Comparison of ENCODE assay signal across 1 cellular context in the genomic region with DNA sequence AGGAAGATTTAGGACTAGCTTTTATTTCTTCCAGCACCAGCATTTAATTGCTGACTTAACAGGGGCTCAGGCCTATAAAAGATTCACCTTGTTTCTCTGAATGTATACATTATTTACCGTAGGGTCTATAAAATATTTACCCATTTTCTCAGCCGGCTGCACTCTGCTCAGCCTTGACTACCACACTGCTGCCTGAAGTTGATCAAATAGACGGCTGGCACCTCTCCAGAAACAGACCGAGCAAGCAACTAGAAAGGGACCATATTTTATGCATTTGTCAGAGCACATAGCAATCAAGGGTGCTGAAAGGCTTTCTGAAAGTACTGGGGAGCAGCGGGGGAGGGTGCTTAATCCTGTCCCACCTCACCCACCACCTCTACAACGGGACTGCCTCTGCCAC.
TF ChIP-seq lines count a peak whose summit lies in the region.

No MANE protein-coding gene starts in this region.

TF ChIP-seq in GM23338, 12 proteins besides CTCF, POLR2A, EP300 and RAD21 (continued from another document):
- TF ChIP-seq, protein P1, sequence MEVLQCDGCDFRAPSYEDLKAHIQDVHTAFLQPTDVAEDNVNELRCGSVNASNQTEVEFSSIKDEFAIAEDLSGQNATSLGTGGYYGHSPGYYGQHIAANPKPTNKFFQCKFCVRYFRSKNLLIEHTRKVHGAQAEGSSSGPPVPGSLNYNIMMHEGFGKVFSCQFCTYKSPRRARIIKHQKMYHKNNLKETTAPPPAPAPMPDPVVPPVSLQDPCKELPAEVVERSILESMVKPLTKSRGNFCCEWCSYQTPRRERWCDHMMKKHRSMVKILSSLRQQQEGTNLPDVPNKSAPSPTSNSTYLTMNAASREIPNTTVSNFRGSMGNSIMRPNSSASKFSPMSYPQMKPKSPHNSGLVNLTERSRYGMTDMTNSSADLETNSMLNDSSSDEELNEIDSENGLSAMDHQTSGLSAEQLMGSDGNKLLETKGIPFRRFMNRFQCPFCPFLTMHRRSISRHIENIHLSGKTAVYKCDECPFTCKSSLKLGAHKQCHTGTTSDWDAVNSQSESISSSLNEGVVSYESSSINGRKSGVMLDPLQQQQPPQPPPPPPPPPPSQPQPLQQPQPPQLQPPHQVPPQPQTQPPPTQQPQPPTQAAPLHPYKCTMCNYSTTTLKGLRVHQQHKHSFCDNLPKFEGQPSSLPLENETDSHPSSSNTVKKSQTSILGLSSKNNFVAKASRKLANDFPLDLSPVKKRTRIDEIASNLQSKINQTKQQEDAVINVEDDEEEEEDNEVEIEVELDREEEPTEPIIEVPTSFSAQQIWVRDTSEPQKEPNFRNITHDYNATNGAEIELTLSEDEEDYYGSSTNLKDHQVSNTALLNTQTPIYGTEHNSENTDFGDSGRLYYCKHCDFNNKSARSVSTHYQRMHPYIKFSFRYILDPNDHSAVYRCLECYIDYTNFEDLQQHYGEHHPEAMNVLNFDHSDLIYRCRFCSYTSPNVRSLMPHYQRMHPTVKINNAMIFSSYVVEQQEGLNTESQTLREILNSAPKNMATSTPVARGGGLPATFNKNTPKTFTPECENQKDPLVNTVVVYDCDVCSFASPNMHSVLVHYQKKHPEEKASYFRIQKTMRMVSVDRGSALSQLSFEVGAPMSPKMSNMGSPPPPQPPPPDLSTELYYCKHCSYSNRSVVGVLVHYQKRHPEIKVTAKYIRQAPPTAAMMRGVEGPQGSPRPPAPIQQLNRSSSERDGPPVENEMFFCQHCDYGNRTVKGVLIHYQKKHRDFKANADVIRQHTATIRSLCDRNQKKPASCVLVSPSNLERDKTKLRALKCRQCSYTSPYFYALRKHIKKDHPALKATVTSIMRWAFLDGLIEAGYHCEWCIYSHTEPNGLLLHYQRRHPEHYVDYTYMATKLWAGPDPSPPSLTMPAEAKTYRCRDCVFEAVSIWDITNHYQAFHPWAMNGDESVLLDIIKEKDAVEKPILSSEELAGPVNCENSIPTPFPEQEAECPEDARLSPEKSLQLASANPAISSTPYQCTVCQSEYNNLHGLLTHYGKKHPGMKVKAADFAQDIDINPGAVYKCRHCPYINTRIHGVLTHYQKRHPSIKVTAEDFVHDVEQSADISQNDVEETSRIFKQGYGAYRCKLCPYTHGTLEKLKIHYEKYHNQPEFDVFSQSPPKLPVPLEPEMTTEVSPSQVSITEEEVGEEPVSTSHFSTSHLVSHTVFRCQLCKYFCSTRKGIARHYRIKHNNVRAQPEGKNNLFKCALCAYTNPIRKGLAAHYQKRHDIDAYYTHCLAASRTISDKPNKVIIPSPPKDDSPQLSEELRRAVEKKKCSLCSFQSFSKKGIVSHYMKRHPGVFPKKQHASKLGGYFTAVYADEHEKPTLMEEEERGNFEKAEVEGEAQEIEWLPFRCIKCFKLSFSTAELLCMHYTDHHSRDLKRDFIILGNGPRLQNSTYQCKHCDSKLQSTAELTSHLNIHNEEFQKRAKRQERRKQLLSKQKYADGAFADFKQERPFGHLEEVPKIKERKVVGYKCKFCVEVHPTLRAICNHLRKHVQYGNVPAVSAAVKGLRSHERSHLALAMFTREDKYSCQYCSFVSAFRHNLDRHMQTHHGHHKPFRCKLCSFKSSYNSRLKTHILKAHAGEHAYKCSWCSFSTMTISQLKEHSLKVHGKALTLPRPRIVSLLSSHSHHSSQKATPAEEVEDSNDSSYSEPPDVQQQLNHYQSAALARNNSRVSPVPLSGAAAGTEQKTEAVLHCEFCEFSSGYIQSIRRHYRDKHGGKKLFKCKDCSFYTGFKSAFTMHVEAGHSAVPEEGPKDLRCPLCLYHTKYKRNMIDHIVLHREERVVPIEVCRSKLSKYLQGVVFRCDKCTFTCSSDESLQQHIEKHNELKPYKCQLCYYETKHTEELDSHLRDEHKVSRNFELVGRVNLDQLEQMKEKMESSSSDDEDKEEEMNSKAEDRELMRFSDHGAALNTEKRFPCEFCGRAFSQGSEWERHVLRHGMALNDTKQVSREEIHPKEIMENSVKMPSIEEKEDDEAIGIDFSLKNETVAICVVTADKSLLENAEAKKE (CRISPR knock-in tag; IDR thresholded peaks at IDR 0.05): no peak
- TF ChIP-seq CREB1 (CRISPR knock-in tag; IDR thresholded peaks at IDR 0.05; ENCODE audit: low read depth) (no peak), JUNB (IDR thresholded peaks at IDR 0.05; ENCODE audit: unreplicated experiment) (no peak), ZNF114 (CRISPR knock-in tag; IDR thresholded peaks at IDR 0.05) (no peak), POLR2AphosphoS5 (IDR thresholded peaks at IDR 0.05; ENCODE audit: low read depth) (no peak), EZH2 (IDR thresholded peaks at IDR 0.05; ENCODE audit: low read depth, unreplicated experiment) (no peak)
- TF ChIP-seq, protein P2, sequence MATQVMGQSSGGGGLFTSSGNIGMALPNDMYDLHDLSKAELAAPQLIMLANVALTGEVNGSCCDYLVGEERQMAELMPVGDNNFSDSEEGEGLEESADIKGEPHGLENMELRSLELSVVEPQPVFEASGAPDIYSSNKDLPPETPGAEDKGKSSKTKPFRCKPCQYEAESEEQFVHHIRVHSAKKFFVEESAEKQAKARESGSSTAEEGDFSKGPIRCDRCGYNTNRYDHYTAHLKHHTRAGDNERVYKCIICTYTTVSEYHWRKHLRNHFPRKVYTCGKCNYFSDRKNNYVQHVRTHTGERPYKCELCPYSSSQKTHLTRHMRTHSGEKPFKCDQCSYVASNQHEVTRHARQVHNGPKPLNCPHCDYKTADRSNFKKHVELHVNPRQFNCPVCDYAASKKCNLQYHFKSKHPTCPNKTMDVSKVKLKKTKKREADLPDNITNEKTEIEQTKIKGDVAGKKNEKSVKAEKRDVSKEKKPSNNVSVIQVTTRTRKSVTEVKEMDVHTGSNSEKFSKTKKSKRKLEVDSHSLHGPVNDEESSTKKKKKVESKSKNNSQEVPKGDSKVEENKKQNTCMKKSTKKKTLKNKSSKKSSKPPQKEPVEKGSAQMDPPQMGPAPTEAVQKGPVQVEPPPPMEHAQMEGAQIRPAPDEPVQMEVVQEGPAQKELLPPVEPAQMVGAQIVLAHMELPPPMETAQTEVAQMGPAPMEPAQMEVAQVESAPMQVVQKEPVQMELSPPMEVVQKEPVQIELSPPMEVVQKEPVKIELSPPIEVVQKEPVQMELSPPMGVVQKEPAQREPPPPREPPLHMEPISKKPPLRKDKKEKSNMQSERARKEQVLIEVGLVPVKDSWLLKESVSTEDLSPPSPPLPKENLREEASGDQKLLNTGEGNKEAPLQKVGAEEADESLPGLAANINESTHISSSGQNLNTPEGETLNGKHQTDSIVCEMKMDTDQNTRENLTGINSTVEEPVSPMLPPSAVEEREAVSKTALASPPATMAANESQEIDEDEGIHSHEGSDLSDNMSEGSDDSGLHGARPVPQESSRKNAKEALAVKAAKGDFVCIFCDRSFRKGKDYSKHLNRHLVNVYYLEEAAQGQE (IDR thresholded peaks at IDR 0.05; ENCODE audit: unreplicated experiment): no peak
